ENCODE assay signal across 1 cellular context in genomic region chr13:113959198-113959597, GRCh38.
TF ChIP-seq lines count a peak whose summit lies in the region.

No MANE protein-coding gene starts in this region.

TF ChIP-seq in K562, 482 proteins besides CTCF, POLR2A, EP300 and RAD21 (continued from another document):
- peak; percentile 86 for TF ChIP-seq PRDM10 (IDR thresholded peaks at IDR 0.05; ENCODE audit: partially characterized antibody)
- TF ChIP-seq NFYB (IDR thresholded peaks at IDR 0.05; ENCODE audit: extremely low read depth, insufficient read length) = peak; percentile 48
